In the genomic region with DNA sequence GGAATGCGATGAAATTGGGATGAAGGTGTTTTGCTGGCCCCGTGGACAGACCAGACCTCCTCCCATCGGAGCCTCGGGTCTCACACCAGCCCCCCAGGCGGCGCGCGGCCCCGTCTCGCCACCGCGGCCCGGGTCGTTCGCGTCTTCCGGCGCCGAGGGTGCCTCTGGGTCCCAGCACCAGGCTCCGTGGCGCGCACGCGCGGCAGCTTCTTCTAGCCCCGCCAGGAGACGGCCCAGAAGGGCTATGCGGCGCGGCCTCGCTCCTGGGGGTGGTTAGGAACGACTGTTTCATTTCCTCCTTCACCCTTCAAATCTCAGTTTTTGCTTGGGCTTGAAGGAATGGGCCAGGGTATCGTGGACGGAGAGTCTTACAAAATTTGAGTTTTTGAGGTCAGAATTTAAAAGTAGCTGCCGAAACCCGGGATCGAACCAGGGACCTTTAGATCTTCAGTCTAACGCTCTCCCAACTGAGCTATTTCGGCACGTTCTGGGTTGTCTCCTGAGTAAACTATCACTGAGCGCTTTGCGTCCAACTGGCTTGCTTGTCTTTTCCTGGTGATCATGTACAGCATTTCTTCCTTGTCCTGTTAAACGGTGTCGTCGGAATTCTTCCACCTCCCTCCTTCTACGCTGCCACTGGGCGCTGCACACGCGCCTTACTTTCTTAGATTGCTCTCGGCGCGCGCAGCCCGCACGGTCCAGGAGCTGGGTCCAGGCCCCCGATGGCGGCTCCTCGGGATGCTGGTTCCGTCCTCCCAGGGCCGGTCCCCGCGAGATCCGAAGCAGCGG, we compare ENCODE assay signal across 1 cellular context.
TF ChIP-seq lines count a peak whose summit lies in the region.

No MANE protein-coding gene starts in this region.

TF ChIP-seq in HEK293, 187 proteins besides CTCF, POLR2A, EP300 and RAD21 (continued from another document and continues in another):
- TF ChIP-seq PRDM2 (tag by site-specific recombination; IDR thresholded peaks at IDR 0.05; ENCODE audit: borderline replicate concordance) (no peak), ZFP41 (tag by site-specific recombination; IDR thresholded peaks at IDR 0.05; ENCODE audit: borderline replicate concordance) (no peak), ZNF341 (tag by site-specific recombination; IDR thresholded peaks at IDR 0.05; ENCODE audit: low read depth) (peak; percentile 22; the same call in 1 of the 2 replicates), REST (tag by site-specific recombination; IDR thresholded peaks at IDR 0.05) (peak; percentile 52; the same call in 1 of the 2 replicates), ZNF311 (tag by site-specific recombination; IDR thresholded peaks at IDR 0.05; ENCODE audit: borderline replicate concordance) (no peak), SP7 (tag by site-specific recombination; IDR thresholded peaks at IDR 0.05) (peak; percentile 78; the same call in 1 of the 2 replicates), ZNF558 (tag by site-specific recombination; IDR thresholded peaks at IDR 0.05) (peak; percentile 83; the same call in 1 of the 2 replicates), GLI4 (tag by site-specific recombination; IDR thresholded peaks at IDR 0.05) (0 out of 2 replicates have a peak, but pooled peaks have one; percentile 0), KLF8 (tag by site-specific recombination; IDR thresholded peaks at IDR 0.05) (no peak; the same call in 1 of the 2 replicates), ZNF280D (tag by site-specific recombination; IDR thresholded peaks at IDR 0.05) (0 out of 2 replicates have a peak, but pooled peaks have one; percentile 10), ZNF529 (tag by site-specific recombination; IDR thresholded peaks at IDR 0.05; ENCODE audit: insufficient replicate concordance) (no peak), ZNF426 (tag by site-specific recombination; IDR thresholded peaks at IDR 0.05) (no peak), ZFP3 (tag by site-specific recombination; IDR thresholded peaks at IDR 0.05; ENCODE audit: low read depth) (no peak), PRDM4 (tag by site-specific recombination; IDR thresholded peaks at IDR 0.05) (peak; percentile 99), ZNF677 (tag by site-specific recombination; IDR thresholded peaks at IDR 0.05) (no peak), ZNF449 (tag by site-specific recombination; IDR thresholded peaks at IDR 0.05) (no peak; the same call in 1 of the 2 replicates), GLI2 (tag by site-specific recombination; IDR thresholded peaks at IDR 0.05; ENCODE audit: borderline replicate concordance, low read depth) (no peak), HOXA7 (CRISPR knock-in tag; IDR thresholded peaks at IDR 0.05; ENCODE audit: borderline replicate concordance) (no peak), PATZ1 (tag by site-specific recombination; IDR thresholded peaks at IDR 0.05) (peak; percentile 88), ZNF423 (tag by site-specific recombination; IDR thresholded peaks at IDR 0.05) (peak; percentile 53; the same call in 1 of the 2 replicates), ZNF510 (tag by site-specific recombination; IDR thresholded peaks at IDR 0.05; ENCODE audit: insufficient replicate concordance) (no peak), MZF1 (tag by site-specific recombination; IDR thresholded peaks at IDR 0.05; ENCODE audit: borderline replicate concordance) (no peak), ZFHX2 (tag by site-specific recombination; conservative IDR thresholded peaks at IDR 0.05) (no peak)
- TF ChIP-seq, protein P1, sequence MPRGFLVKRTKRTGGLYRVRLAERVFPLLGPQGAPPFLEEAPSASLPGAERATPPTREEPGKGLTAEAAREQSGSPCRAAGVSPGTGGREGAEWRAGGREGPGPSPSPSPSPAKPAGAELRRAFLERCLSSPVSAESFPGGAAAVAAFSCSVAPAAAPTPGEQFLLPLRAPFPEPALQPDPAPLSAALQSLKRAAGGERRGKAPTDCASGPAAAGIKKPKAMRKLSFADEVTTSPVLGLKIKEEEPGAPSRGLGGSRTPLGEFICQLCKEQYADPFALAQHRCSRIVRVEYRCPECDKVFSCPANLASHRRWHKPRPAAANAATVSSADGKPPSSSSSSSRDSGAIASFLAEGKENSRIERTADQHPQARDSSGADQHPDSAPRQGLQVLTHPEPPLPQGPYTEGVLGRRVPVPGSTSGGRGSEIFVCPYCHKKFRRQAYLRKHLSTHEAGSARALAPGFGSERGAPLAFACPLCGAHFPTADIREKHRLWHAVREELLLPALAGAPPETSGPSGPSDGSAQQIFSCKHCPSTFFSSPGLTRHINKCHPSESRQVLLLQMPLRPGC (tag by site-specific recombination; IDR thresholded peaks at IDR 0.05), result peak; percentile 26; the same call in 1 of the 2 replicates
- TF ChIP-seq, protein P2, sequence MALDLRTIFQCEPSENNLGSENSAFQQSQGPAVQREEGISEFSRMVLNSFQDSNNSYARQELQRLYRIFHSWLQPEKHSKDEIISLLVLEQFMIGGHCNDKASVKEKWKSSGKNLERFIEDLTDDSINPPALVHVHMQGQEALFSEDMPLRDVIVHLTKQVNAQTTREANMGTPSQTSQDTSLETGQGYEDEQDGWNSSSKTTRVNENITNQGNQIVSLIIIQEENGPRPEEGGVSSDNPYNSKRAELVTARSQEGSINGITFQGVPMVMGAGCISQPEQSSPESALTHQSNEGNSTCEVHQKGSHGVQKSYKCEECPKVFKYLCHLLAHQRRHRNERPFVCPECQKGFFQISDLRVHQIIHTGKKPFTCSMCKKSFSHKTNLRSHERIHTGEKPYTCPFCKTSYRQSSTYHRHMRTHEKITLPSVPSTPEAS (tag by site-specific recombination; IDR thresholded peaks at IDR 0.05), result 0 out of 2 replicates have a peak, but pooled peaks have one; percentile 16
